Comparison of ENCODE assay signal across 1 cellular context in the genomic region with DNA sequence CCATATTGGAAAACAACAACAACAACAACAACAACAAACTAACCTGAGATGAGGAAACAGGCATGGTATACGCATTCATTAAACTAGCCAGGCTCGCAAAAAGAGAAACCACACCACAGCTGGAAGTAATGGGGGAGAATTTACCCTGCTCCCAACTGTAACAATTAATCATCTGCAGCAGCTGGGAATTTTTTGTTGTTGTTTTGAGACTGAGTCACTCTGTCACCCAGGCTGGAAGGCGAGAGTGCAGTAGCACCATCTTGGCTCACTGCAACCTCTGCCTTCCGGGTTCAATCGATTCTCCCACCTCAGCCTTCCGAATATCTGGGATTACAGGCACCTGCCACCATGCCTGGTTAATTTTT.
TF ChIP-seq lines count a peak whose summit lies in the region.

No MANE protein-coding gene starts in this region.

TF ChIP-seq in K562, 482 proteins besides CTCF, POLR2A, EP300 and RAD21:
- TF ChIP-seq MEIS2 (IDR thresholded peaks at IDR 0.05; ENCODE audit: partially characterized antibody): peak; percentile 26
- TF ChIP-seq, protein P1, sequence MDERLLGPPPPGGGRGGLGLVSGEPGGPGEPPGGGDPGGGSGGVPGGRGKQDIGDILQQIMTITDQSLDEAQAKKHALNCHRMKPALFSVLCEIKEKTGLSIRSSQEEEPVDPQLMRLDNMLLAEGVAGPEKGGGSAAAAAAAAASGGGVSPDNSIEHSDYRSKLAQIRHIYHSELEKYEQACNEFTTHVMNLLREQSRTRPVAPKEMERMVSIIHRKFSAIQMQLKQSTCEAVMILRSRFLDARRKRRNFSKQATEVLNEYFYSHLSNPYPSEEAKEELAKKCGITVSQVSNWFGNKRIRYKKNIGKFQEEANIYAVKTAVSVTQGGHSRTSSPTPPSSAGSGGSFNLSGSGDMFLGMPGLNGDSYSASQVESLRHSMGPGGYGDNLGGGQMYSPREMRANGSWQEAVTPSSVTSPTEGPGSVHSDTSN (CRISPR knock-in tag; IDR thresholded peaks at IDR 0.05; ENCODE audit: low read depth): no peak
- TF ChIP-seq, protein P1 (tag; conservative IDR thresholded peaks at IDR 0.05; ENCODE audit: low read depth): 0 out of 2 replicates have a peak, but pooled peaks have one; percentile 20
- TF ChIP-seq FOSL1 (tag; conservative IDR thresholded peaks at IDR 0.05): peak; percentile 58
- TF ChIP-seq CHAMP1 (IDR thresholded peaks at IDR 0.05): no peak
- TF ChIP-seq, protein P2, sequence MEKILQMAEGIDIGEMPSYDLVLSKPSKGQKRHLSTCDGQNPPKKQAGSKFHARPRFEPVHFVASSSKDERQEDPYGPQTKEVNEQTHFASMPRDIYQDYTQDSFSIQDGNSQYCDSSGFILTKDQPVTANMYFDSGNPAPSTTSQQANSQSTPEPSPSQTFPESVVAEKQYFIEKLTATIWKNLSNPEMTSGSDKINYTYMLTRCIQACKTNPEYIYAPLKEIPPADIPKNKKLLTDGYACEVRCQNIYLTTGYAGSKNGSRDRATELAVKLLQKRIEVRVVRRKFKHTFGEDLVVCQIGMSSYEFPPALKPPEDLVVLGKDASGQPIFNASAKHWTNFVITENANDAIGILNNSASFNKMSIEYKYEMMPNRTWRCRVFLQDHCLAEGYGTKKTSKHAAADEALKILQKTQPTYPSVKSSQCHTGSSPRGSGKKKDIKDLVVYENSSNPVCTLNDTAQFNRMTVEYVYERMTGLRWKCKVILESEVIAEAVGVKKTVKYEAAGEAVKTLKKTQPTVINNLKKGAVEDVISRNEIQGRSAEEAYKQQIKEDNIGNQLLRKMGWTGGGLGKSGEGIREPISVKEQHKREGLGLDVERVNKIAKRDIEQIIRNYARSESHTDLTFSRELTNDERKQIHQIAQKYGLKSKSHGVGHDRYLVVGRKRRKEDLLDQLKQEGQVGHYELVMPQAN (IDR thresholded peaks at IDR 0.05; ENCODE audit: borderline replicate concordance): no peak
